Comparison of ENCODE assay signal across 9 cellular contexts in genomic region chr9:31210982-31211570, GRCh38.
DNase-seq lines count a peak whose midpoint lies in the region; ATAC-seq and TF ChIP-seq lines count a peak whose summit lies in the region.
"Had no signal": no experiment of that assay in that cellular context is flagged by ENCODE, and none has a peak within 500 bp of the region (broad histone marks: within the 10 kb centered on the region; RNA-seq: fewer than 3 reads in every experiment).

No MANE protein-coding gene starts in this region.

- H3K4me3 ChIP-seq in Caco-2 (ENCODE audit: low read depth, low read length) (no peak overlapping the region), OCI-LY1 (ENCODE audit: low read depth, low read length, poor library complexity, severe bottlenecking) (peak overlapping the region; percentile 35)

- DNase-seq in Caco-2 (peak; percentile 2 to 32), GM20000 (ENCODE audit: low spot score) (peak; percentile 5), islet precursor cell (peak; percentile 68), hippocampal formation (lab: John Stamatoyannopoulos, UW) (no peak), NOMO-1 treated with DMSO at 0.1 percent for 48 hours (lab: John Stamatoyannopoulos, UW; ENCODE audit: unreplicated experiment) (no peak)
- DNase-seq: NCI-H526 had no signal

- no peak for ATAC-seq in GM19395 (IDR thresholded peaks at IDR 0.05; ENCODE audit: unreplicated experiment)
- ATAC-seq in HG02973 (IDR thresholded peaks at IDR 0.05; ENCODE audit: unreplicated experiment) = no peak

- no peaks in the 10 kb centered on the region for H3K9me3 ChIP-seq in Caco-2
- no peaks in the 10 kb centered on the region for H3K9me3 ChIP-seq in OCI-LY1 (ENCODE audit: low read length)

- H3F3A ChIP-seq in OCI-LY1 (ENCODE audit: insufficient read depth, low read length) = no peaks in the 10 kb centered on the region

- no TSS peak for BruUV-seq in Caco-2 (replicated peaks; lab: Mats Ljungman, UMichigan)

- CTCF ChIA-PET in Caco-2 (lab: Charles Lee) = no interaction called here

- H3K9me3 Mint-ChIP-seq in Caco-2 (ENCODE audit: unreplicated experiment) = no peaks in the 10 kb centered on the region

- peak overlapping the region; percentile 49 for H3K4me2 ChIP-seq in OCI-LY1 (ENCODE audit: low read length)

- H3K79me2 ChIP-seq in OCI-LY1 (ENCODE audit: insufficient read depth, low read length) = no peaks in the 10 kb centered on the region

- no peaks in the 10 kb centered on the region for H3K27me3 ChIP-seq in Caco-2 (replicated peaks; ENCODE audit: control insufficient read depth, insufficient read depth, low read length)
- no peaks in the 10 kb centered on the region for H3K27me3 ChIP-seq in OCI-LY1 (ENCODE audit: insufficient read depth, low read length)

- H3K27me3 Mint-ChIP-seq in Caco-2 (ENCODE audit: insufficient read depth, unreplicated experiment) = no peaks in the 10 kb centered on the region

- H3K27ac ChIP-seq in OCI-LY1 (ENCODE audit: low read depth, low read length, poor library complexity, severe bottlenecking) = peak overlapping the region; percentile 36

- H3K4me1 ChIP-seq in Caco-2 = no peaks in the 10 kb centered on the region
- peaks cover 29% of the 10 kb centered on the region for H3K4me1 ChIP-seq in OCI-LY1 (ENCODE audit: insufficient read depth, low read length, severe bottlenecking)

- no peaks in the 10 kb centered on the region for H3K36me3 Mint-ChIP-seq in Caco-2 (ENCODE audit: insufficient read depth, unreplicated experiment)

- no peaks in the 10 kb centered on the region for H3K36me3 ChIP-seq in Caco-2 (ENCODE audit: control insufficient read depth, insufficient read depth, low read length)
- no peaks in the 10 kb centered on the region for H3K36me3 ChIP-seq in OCI-LY1 (ENCODE audit: insufficient read depth, low read length)

- H3K4me1 Mint-ChIP-seq in Caco-2 (ENCODE audit: low read depth, unreplicated experiment) = no peaks in the 10 kb centered on the region

- H4K20me1 ChIP-seq in OCI-LY1 (ENCODE audit: insufficient read depth, low read length) = no peaks in the 10 kb centered on the region

- no peak for TF ChIP-seq CTCF in Caco-2 (IDR thresholded peaks at IDR 0.05; ENCODE audit: insufficient read depth in 1 of 2, low read depth in 1 of 2, low read length in 1 of 2, severe bottlenecking in 1 of 2, unreplicated experiment in 1 of 2)
- TF ChIP-seq CTCF in GM20000 (IDR thresholded peaks at IDR 0.05; ENCODE audit: extremely low read depth, missing control alignments) = no peak
- no peak for TF ChIP-seq CTCF in OCI-LY1 (IDR thresholded peaks at IDR 0.05; ENCODE audit: low read length)

- no peaks in the 10 kb centered on the region for H3K9me2 ChIP-seq in OCI-LY1 (ENCODE audit: low read depth, low read length)

- no peak overlapping the region for H3K4me3 Mint-ChIP-seq in Caco-2 (ENCODE audit: unreplicated experiment)

- no peak overlapping the region; the same call in 1 of the 2 replicates for H3K9ac ChIP-seq in OCI-LY1 (ENCODE audit: low read length)

- no peak overlapping the region for H3K27ac Mint-ChIP-seq in Caco-2 (ENCODE audit: unreplicated experiment)

- intact Hi-C loops in Caco-2 (cut with micrococcal nuclease; ENCODE audit: unreplicated experiment) = no loop called here

- POLR2A ChIA-PET in Caco-2 (lab: Charles Lee) = no interaction called here

- H2AFZ ChIP-seq in OCI-LY1 (ENCODE audit: low read length) = no peak overlapping the region

Comparison
In these comparisons a context has a peak if more than half of its experiments do, and no peak if none do; other contexts are left out.
1. DNase-seq: peak in Caco-2 (2 of 2), GM20000 (single experiment) and islet precursor cell (single experiment); none in hippocampal formation (0 of 2) and NOMO-1 treated with DMSO at 0.1 percent for 48 hours (single experiment).